ENCODE assay signal across 1 cellular context in the genomic region with DNA sequence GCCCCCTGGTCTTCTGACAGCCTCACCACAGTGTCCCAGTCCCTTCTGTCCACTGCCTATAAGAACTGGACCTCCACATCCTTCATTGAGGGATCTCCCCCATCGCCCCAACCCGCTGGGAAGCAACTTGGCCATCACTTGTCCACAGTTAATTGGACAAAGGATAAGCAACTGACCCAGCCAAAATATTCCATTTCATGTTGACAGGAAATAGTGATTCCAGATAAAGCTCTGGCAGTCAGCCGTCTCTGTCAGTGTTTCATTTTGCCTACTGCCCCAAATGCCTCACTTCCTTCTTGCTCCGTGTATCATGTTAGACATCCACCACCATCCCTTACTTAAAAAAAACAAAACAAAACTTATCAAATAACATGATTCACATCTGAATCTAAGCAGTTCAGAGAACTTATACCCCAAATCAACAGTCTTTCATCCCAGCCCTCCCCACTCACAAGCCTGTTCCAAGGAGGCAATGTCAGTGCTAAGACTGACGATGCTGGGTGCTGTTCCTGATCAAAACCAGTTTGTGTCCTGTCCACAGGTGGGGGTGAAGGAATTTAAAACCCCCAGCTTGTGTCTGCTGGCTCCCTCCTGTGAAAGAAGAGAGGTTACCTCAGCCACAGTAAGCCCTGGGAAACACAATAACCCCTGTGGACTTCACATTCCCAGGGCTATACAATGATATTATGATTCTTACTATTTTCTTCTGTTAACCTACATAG.
TF ChIP-seq lines count a peak whose summit lies in the region.

No MANE protein-coding gene starts in this region.

TF ChIP-seq in HepG2, 621 proteins besides CTCF, POLR2A, EP300 and RAD21 (continued from another document):
- TF ChIP-seq ZNF781 (CRISPR knock-in tag; IDR thresholded peaks at IDR 0.05; ENCODE audit: borderline replicate concordance, not compliant biosample characterization) (no peak), MEIS2 (CRISPR knock-in tag; IDR thresholded peaks at IDR 0.05) (no peak), ZFP37 (CRISPR knock-in tag; IDR thresholded peaks at IDR 0.05; ENCODE audit: borderline replicate concordance) (no peak), ZBTB8A (CRISPR knock-in tag; IDR thresholded peaks at IDR 0.05; ENCODE audit: borderline replicate concordance, low read depth) (no peak), SP1 (IDR thresholded peaks at IDR 0.05) (no peak), SP1 (CRISPR knock-in tag; IDR thresholded peaks at IDR 0.05) (no peak), ZKSCAN5 (CRISPR knock-in tag; IDR thresholded peaks at IDR 0.05) (no peak), FIP1L1 (IDR thresholded peaks at IDR 0.05; ENCODE audit: borderline replicate concordance, insufficient read depth, low read depth, low read length) (no peak), NFIC (IDR thresholded peaks at IDR 0.05; ENCODE audit: low read length) (no peak), NR1H2 (CRISPR knock-in tag; IDR thresholded peaks at IDR 0.05; ENCODE audit: borderline replicate concordance, low read depth) (no peak), ZBTB7B (CRISPR knock-in tag; IDR thresholded peaks at IDR 0.05) (no peak), AKAP8 (CRISPR knock-in tag; IDR thresholded peaks at IDR 0.05) (no peak)
- TF ChIP-seq, protein P1, sequence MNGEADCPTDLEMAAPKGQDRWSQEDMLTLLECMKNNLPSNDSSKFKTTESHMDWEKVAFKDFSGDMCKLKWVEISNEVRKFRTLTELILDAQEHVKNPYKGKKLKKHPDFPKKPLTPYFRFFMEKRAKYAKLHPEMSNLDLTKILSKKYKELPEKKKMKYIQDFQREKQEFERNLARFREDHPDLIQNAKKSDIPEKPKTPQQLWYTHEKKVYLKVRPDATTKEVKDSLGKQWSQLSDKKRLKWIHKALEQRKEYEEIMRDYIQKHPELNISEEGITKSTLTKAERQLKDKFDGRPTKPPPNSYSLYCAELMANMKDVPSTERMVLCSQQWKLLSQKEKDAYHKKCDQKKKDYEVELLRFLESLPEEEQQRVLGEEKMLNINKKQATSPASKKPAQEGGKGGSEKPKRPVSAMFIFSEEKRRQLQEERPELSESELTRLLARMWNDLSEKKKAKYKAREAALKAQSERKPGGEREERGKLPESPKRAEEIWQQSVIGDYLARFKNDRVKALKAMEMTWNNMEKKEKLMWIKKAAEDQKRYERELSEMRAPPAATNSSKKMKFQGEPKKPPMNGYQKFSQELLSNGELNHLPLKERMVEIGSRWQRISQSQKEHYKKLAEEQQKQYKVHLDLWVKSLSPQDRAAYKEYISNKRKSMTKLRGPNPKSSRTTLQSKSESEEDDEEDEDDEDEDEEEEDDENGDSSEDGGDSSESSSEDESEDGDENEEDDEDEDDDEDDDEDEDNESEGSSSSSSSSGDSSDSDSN (CRISPR knock-in tag; IDR thresholded peaks at IDR 0.05) = no peak
- TF ChIP-seq, protein P2, sequence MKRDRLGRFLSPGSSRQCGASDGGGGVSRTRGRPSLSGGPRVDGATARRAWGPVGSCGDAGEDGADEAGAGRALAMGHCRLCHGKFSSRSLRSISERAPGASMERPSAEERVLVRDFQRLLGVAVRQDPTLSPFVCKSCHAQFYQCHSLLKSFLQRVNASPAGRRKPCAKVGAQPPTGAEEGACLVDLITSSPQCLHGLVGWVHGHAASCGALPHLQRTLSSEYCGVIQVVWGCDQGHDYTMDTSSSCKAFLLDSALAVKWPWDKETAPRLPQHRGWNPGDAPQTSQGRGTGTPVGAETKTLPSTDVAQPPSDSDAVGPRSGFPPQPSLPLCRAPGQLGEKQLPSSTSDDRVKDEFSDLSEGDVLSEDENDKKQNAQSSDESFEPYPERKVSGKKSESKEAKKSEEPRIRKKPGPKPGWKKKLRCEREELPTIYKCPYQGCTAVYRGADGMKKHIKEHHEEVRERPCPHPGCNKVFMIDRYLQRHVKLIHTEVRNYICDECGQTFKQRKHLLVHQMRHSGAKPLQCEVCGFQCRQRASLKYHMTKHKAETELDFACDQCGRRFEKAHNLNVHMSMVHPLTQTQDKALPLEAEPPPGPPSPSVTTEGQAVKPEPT (CRISPR knock-in tag; IDR thresholded peaks at IDR 0.05; ENCODE audit: low read depth) = no peak
- TF ChIP-seq, protein P3, sequence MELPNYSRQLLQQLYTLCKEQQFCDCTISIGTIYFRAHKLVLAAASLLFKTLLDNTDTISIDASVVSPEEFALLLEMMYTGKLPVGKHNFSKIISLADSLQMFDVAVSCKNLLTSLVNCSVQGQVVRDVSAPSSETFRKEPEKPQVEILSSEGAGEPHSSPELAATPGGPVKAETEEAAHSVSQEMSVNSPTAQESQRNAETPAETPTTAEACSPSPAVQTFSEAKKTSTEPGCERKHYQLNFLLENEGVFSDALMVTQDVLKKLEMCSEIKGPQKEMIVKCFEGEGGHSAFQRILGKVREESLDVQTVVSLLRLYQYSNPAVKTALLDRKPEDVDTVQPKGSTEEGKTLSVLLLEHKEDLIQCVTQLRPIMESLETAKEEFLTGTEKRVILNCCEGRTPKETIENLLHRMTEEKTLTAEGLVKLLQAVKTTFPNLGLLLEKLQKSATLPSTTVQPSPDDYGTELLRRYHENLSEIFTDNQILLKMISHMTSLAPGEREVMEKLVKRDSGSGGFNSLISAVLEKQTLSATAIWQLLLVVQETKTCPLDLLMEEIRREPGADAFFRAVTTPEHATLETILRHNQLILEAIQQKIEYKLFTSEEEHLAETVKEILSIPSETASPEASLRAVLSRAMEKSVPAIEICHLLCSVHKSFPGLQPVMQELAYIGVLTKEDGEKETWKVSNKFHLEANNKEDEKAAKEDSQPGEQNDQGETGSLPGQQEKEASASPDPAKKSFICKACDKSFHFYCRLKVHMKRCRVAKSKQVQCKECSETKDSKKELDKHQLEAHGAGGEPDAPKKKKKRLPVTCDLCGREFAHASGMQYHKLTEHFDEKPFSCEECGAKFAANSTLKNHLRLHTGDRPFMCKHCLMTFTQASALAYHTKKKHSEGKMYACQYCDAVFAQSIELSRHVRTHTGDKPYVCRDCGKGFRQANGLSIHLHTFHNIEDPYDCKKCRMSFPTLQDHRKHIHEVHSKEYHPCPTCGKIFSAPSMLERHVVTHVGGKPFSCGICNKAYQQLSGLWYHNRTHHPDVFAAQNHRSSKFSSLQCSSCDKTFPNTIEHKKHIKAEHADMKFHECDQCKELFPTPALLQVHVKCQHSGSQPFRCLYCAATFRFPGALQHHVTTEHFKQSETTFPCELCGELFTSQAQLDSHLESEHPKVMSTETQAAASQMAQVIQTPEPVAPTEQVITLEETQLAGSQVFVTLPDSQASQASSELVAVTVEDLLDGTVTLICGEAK (IDR thresholded peaks at IDR 0.05) = no peak
- TF ChIP-seq, protein P3 (CRISPR knock-in tag; IDR thresholded peaks at IDR 0.05) = no peak
- TF ChIP-seq, protein P4, sequence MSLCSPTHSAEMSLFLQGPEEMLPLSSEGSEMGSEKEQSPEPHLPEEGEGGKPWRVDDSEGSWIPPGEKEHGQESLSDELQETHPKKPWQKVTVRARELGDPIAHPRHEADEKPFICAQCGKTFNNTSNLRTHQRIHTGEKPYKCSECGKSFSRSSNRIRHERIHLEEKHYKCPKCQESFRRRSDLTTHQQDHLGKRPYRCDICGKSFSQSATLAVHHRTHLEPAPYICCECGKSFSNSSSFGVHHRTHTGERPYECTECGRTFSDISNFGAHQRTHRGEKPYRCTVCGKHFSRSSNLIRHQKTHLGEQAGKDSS (CRISPR knock-in tag; IDR thresholded peaks at IDR 0.05; ENCODE audit: borderline replicate concordance, low read depth) = no peak
- TF ChIP-seq, protein P5, sequence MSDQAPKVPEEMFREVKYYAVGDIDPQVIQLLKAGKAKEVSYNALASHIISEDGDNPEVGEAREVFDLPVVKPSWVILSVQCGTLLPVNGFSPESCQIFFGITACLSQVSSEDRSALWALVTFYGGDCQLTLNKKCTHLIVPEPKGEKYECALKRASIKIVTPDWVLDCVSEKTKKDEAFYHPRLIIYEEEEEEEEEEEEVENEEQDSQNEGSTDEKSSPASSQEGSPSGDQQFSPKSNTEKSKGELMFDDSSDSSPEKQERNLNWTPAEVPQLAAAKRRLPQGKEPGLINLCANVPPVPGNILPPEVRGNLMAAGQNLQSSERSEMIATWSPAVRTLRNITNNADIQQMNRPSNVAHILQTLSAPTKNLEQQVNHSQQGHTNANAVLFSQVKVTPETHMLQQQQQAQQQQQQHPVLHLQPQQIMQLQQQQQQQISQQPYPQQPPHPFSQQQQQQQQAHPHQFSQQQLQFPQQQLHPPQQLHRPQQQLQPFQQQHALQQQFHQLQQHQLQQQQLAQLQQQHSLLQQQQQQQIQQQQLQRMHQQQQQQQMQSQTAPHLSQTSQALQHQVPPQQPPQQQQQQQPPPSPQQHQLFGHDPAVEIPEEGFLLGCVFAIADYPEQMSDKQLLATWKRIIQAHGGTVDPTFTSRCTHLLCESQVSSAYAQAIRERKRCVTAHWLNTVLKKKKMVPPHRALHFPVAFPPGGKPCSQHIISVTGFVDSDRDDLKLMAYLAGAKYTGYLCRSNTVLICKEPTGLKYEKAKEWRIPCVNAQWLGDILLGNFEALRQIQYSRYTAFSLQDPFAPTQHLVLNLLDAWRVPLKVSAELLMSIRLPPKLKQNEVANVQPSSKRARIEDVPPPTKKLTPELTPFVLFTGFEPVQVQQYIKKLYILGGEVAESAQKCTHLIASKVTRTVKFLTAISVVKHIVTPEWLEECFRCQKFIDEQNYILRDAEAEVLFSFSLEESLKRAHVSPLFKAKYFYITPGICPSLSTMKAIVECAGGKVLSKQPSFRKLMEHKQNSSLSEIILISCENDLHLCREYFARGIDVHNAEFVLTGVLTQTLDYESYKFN (CRISPR knock-in tag; conservative IDR thresholded peaks at IDR 0.05) = no peak
- TF ChIP-seq, protein P6, sequence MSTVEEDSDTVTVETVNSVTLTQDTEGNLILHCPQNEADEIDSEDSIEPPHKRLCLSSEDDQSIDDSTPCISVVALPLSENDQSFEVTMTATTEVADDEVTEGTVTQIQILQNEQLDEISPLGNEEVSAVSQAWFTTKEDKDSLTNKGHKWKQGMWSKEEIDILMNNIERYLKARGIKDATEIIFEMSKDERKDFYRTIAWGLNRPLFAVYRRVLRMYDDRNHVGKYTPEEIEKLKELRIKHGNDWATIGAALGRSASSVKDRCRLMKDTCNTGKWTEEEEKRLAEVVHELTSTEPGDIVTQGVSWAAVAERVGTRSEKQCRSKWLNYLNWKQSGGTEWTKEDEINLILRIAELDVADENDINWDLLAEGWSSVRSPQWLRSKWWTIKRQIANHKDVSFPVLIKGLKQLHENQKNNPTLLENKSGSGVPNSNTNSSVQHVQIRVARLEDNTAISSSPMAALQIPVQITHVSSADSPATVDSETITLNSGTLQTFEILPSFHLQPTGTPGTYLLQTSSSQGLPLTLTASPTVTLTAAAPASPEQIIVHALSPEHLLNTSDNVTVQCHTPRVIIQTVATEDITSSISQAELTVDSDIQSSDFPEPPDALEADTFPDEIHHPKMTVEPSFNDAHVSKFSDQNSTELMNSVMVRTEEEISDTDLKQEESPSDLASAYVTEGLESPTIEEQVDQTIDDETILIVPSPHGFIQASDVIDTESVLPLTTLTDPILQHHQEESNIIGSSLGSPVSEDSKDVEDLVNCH (CRISPR knock-in tag; IDR thresholded peaks at IDR 0.05) = no peak
